ENCODE assay signal across 20 cellular contexts in the genomic region with DNA sequence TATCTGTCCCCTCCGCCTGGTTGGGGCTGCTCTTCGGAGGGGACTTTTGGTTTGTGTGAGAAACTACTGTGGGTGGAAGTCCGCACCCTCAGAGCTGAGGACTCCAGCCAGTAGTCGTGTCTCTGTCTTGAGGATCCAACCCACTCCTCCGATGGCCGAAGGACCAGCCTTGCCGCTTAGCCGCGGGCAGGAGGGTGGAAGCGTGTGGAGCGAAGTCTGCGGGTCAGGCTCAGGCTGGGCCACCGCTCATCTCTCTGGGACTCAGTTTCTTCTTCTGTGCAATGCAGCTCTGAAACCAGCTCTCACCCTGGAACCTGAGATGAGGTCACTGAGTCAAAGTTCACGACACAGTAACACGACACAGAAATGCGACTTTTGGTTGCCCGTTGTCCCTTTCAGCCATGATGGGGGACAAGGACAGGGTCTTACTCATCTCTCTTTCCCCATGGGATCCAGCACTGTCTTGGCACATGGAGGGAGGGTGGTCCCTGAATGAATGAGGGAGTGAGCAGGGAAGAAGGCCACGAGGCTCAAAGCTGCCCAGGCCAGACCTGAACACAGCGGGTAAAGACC.
"Had no signal": no experiment of that assay in that cellular context is flagged by ENCODE, and none has a peak within 500 bp of the region (broad histone marks: within the 10 kb centered on the region; RNA-seq: fewer than 3 reads in every experiment).

No MANE protein-coding gene starts in this region.

- H3K27ac Mint-ChIP-seq: effector memory CD8-positive, alpha-beta T cell; mesothelial cell of epicardium; stimulated activated naive B cell treated with anti-CD40 and anti-IgM and Interleukin-4, amounts not matched to agents 10 μg/mL and 1 μg/mL and 100 μg/mL, for 72 hours; stimulated activated naive CD8-positive, alpha-beta T cell treated with anti-CD3 and anti-CD28 coated beads, Interleukin-15, Interleukin-2, amounts not matched to agents 100 ng/mL and 50 ng/mL, for 24 hours had no signal

- H3K27me3 ChIP-seq: neural progenitor cell, ovary had no signal

- H3K4me3 ChIP-seq: gastrocnemius medialis, hepatocyte, mucosa of descending colon, neural progenitor cell, ovary, right lobe of liver, thoracic aorta, tibial nerve, upper lobe of left lung had no signal

- H3K79me2 ChIP-seq: hepatocyte had no signal

- H3K36me3 Mint-ChIP-seq: mesothelial cell of epicardium; naive B cell; neural progenitor cell; stimulated activated naive B cell treated with anti-CD40 and anti-IgM and Interleukin-4, amounts not matched to agents 10 μg/mL and 1 μg/mL and 100 μg/mL, for 72 hours had no signal

- H2AFZ ChIP-seq: hepatocyte had no signal

- H3K4me2 ChIP-seq: hepatocyte, neural progenitor cell had no signal

- DNase-seq: cortex of kidney had no signal

- H3K4me3 Mint-ChIP-seq: effector memory CD8-positive, alpha-beta T cell; mesothelial cell of epicardium; naive B cell; nephron; stimulated activated naive B cell treated with anti-CD40 and anti-IgM and Interleukin-4, amounts not matched to agents 10 μg/mL and 1 μg/mL and 100 μg/mL, for 72 hours; stimulated activated naive CD8-positive, alpha-beta T cell treated with anti-CD3 and anti-CD28 coated beads, Interleukin-15, Interleukin-2, amounts not matched to agents 100 ng/mL and 50 ng/mL, for 24 hours had no signal

- H3K36me3 ChIP-seq: gastrocnemius medialis, neural progenitor cell, ovary, right lobe of liver, thoracic aorta, tibial nerve, upper lobe of left lung had no signal

- H3K9me3 ChIP-seq: gastrocnemius medialis, mucosa of descending colon, ovary, right lobe of liver, thoracic aorta, tibial nerve, upper lobe of left lung had no signal

- FAIRE-seq: endometrium, kidney, small intestine, urothelium cell line had no signal

- H3K27ac ChIP-seq: gastrocnemius medialis, hepatocyte, neural progenitor cell, ovary, right lobe of liver, thoracic aorta, tibial nerve, upper lobe of left lung had no signal

- H3K9ac ChIP-seq: neural progenitor cell had no signal

- H3K4me1 ChIP-seq: gastrocnemius medialis, neural progenitor cell, right lobe of liver had no signal

- H3K9me3 Mint-ChIP-seq: effector memory CD8-positive, alpha-beta T cell; mesothelial cell of epicardium; naive B cell; nephron; neural progenitor cell; stimulated activated naive B cell treated with anti-CD40 and anti-IgM and Interleukin-4, amounts not matched to agents 10 μg/mL and 1 μg/mL and 100 μg/mL, for 72 hours; stimulated activated naive CD8-positive, alpha-beta T cell treated with anti-CD3 and anti-CD28 coated beads, Interleukin-15, Interleukin-2, amounts not matched to agents 100 ng/mL and 50 ng/mL, for 24 hours had no signal
